ENCODE assay signal across 22 cellular contexts in genomic region chr11:118068206-118068944, GRCh38. TPM values are rescaled to one million over a fixed set of nuclear protein-coding genes. Genes with fewer than 3 reads are reported as not detected.
DNase-seq lines count a peak whose midpoint lies in the region; ATAC-seq and TF ChIP-seq lines count a peak whose summit lies in the region.
"Had no signal": no experiment of that assay in that cellular context is flagged by ENCODE, and none has a peak within 500 bp of the region (broad histone marks: within the 10 kb centered on the region; RNA-seq: fewer than 3 reads in every experiment).

No MANE protein-coding gene starts in this region.

- no peaks in the 10 kb centered on the region for H4K20me1 ChIP-seq in DND-41 (ENCODE audit: insufficient read depth, low read length)

- H3K9me3 ChIP-seq in DND-41 (ENCODE audit: insufficient read depth, low read length, severe bottlenecking): no peaks in the 10 kb centered on the region
- H3K9me3 ChIP-seq: neutrophil, right atrium auricular region, SJCRH30, upper lobe of right lung had no signal

- H3K4me3 ChIP-seq in DND-41 (ENCODE audit: low read depth in 1 of 2, low read length in 2 of 2): no peak overlapping the region
- H3K4me3 ChIP-seq: right atrium auricular region, SJCRH30, upper lobe of right lung had no signal

- DNase-seq in DND-41: no peak
- peak; percentile 55 for DNase-seq in KBM-7
- DNase-seq in glutamatergic neuron: peak; percentile 54
- DNase-seq in nephron progenitor cell: peak; percentile 47
- no peak for DNase-seq in naive thymus-derived CD8-positive, alpha-beta T cell
- no peak for DNase-seq in stimulated activated CD4-positive, alpha-beta T cell treated with anti-CD3 and anti-CD28 coated beads, Interleukin-12 subunit alpha, Interleukin-12 subunit beta, amount 100 ng/mL, for 4 hours
- DNase-seq in NCI-H524 (lab: John Stamatoyannopoulos, UW): no peak
- DNase-seq: activated B cell treated with CpG ODN at 0.5 μM for 24 hours; activated naive CD8-positive, alpha-beta T cell treated with anti-CD3 and anti-CD28 coated beads, Interleukin-2, amount 10 ng/mL, durations not matched to agents 7 days and 5 days; activated T-cell treated with anti-CD3 and anti-CD28 coated beads, Interleukin-2, amount 50 U/mL, for 72 hours; brain microvascular endothelial cell; NCI-H1092; NCI-H2107; NCI-H526 treated with DMSO at 0.1 percent for 48 hours; SJCRH30; stimulated activated naive CD4-positive, alpha-beta T cell treated with Interleukin-2 at 50 U/mL for 16 hours; upper lobe of right lung had no signal

- no peaks in the 10 kb centered on the region for H3K4me1 ChIP-seq in DND-41 (ENCODE audit: insufficient read depth, low read length)
- H3K4me1 ChIP-seq: right atrium auricular region, SJCRH30, upper lobe of right lung had no signal

- H3K4me3 Mint-ChIP-seq in glutamatergic neuron (ENCODE audit: unreplicated experiment) (no peak overlapping the region), nephron progenitor cell (no peak overlapping the region)
- H3K4me3 Mint-ChIP-seq in naive thymus-derived CD8-positive, alpha-beta T cell: no peak overlapping the region
- H3K4me3 Mint-ChIP-seq: activated B cell treated with CpG ODN at 0.5 μM for 24 hours; activated naive CD8-positive, alpha-beta T cell treated with anti-CD3 and anti-CD28 coated beads, Interleukin-2, amount 10 ng/mL, durations not matched to agents 7 days and 5 days; activated T-cell treated with anti-CD3 and anti-CD28 coated beads, Interleukin-2, amount 50 U/mL, for 72 hours; T-helper 1 cell treated with Interleukin-12 subunit alpha and Interleukin-12 subunit beta and Interleukin-4 antibody, amounts not matched to agents 30 μg/mL and 1 μg/mL, for 36 hours had no signal

- in situ Hi-C loops in KBM-7 (cut with MboI; ENCODE audit: low pct_unique_long_range_greater_than_20kb, low sequenced_read_pairs): loop anchor here (25.0 kb wide), 1 partner anchor 231 kb away; no protein-coding TSS in a partner anchor

- peaks cover 5% of the 10 kb centered on the region for H3K27me3 ChIP-seq in DND-41 (ENCODE audit: insufficient read depth, low read length, poor library complexity)
- H3K27me3 ChIP-seq: brain microvascular endothelial cell, neutrophil, right atrium auricular region, SJCRH30, upper lobe of right lung had no signal

- peak; percentile 3 for TF ChIP-seq CTCF in DND-41 (IDR thresholded peaks at IDR 0.05; ENCODE audit: borderline replicate concordance, extremely low read depth, low read length, poor library complexity, severe bottlenecking)
- TF ChIP-seq CTCF in glutamatergic neuron (IDR thresholded peaks at IDR 0.05; ENCODE audit: partially characterized antibody, unreplicated experiment): peak; percentile 24
- TF ChIP-seq CTCF in nephron progenitor cell (IDR thresholded peaks at IDR 0.05): peak; percentile 36

- H3K36me3 Mint-ChIP-seq in glutamatergic neuron (ENCODE audit: unreplicated experiment) (no peaks in the 10 kb centered on the region), nephron progenitor cell (ENCODE audit: low read depth) (no peaks in the 10 kb centered on the region)
- H3K36me3 Mint-ChIP-seq in naive thymus-derived CD8-positive, alpha-beta T cell: no peaks in the 10 kb centered on the region
- H3K36me3 Mint-ChIP-seq: activated naive CD8-positive, alpha-beta T cell treated with anti-CD3 and anti-CD28 coated beads, Interleukin-2, amount 10 ng/mL, durations not matched to agents 7 days and 5 days had no signal

- H3K9me3 Mint-ChIP-seq in glutamatergic neuron (ENCODE audit: unreplicated experiment): no peaks in the 10 kb centered on the region
- no peaks in the 10 kb centered on the region for H3K9me3 Mint-ChIP-seq in nephron progenitor cell
- no peaks in the 10 kb centered on the region for H3K9me3 Mint-ChIP-seq in naive thymus-derived CD8-positive, alpha-beta T cell
- H3K9me3 Mint-ChIP-seq: activated B cell treated with CpG ODN at 0.5 μM for 24 hours; activated naive CD8-positive, alpha-beta T cell treated with anti-CD3 and anti-CD28 coated beads, Interleukin-2, amount 10 ng/mL, durations not matched to agents 7 days and 5 days; activated T-cell treated with anti-CD3 and anti-CD28 coated beads, Interleukin-2, amount 50 U/mL, for 72 hours; T-helper 1 cell treated with Interleukin-12 subunit alpha and Interleukin-12 subunit beta and Interleukin-4 antibody, amounts not matched to agents 30 μg/mL and 1 μg/mL, for 36 hours had no signal

- no peak overlapping the region for H3K4me2 ChIP-seq in DND-41 (ENCODE audit: insufficient read depth, low read length)

- H3K36me3 ChIP-seq in DND-41 (ENCODE audit: insufficient read depth, low read length): no peaks in the 10 kb centered on the region
- H3K36me3 ChIP-seq: brain microvascular endothelial cell, neutrophil, right atrium auricular region, SJCRH30, upper lobe of right lung had no signal

- ATAC-seq in DND-41 (ENCODE audit: insufficient read depth, low read depth): no peak
- ATAC-seq in naive thymus-derived CD8-positive, alpha-beta T cell: no peak
- ATAC-seq: activated T-cell treated with anti-CD3 and anti-CD28 coated beads, Interleukin-2, amount 50 U/mL, for 72 hours; upper lobe of right lung had no signal

- POLR2A ChIA-PET in naive thymus-derived CD8-positive, alpha-beta T cell (lab: Charles Lee): no interaction called here

- no peaks in the 10 kb centered on the region for H3K79me2 ChIP-seq in DND-41 (ENCODE audit: insufficient read depth, low read length)

- no peak overlapping the region for H3K27ac Mint-ChIP-seq in glutamatergic neuron (ENCODE audit: unreplicated experiment)
- no peak overlapping the region for H3K27ac Mint-ChIP-seq in nephron progenitor cell
- no peak overlapping the region for H3K27ac Mint-ChIP-seq in naive thymus-derived CD8-positive, alpha-beta T cell
- H3K27ac Mint-ChIP-seq: activated B cell treated with CpG ODN at 0.5 μM for 24 hours; activated naive CD8-positive, alpha-beta T cell treated with anti-CD3 and anti-CD28 coated beads, Interleukin-2, amount 10 ng/mL, durations not matched to agents 7 days and 5 days; activated T-cell treated with anti-CD3 and anti-CD28 coated beads, Interleukin-2, amount 50 U/mL, for 72 hours; T-helper 1 cell treated with Interleukin-12 subunit alpha and Interleukin-12 subunit beta and Interleukin-4 antibody, amounts not matched to agents 30 μg/mL and 1 μg/mL, for 36 hours had no signal

- H3K4me1 Mint-ChIP-seq in glutamatergic neuron (ENCODE audit: low read depth, unreplicated experiment) (peaks cover 6% of the 10 kb centered on the region), nephron progenitor cell (peaks cover 10% of the 10 kb centered on the region)
- H3K4me1 Mint-ChIP-seq in naive thymus-derived CD8-positive, alpha-beta T cell: no peaks in the 10 kb centered on the region
- H3K4me1 Mint-ChIP-seq: activated B cell treated with CpG ODN at 0.5 μM for 24 hours had no signal

- H3K27ac ChIP-seq in DND-41 (ENCODE audit: low read length): no peak overlapping the region
- H3K27ac ChIP-seq: brain microvascular endothelial cell, neutrophil, right atrium auricular region, SJCRH30, upper lobe of right lung had no signal

- H3K9ac ChIP-seq in DND-41 (ENCODE audit: low read depth, low read length): no peak overlapping the region

- H3K27me3 Mint-ChIP-seq in glutamatergic neuron (ENCODE audit: unreplicated experiment): peaks cover 2% of the 10 kb centered on the region
- H3K27me3 Mint-ChIP-seq in nephron progenitor cell (ENCODE audit: low read depth, poor library complexity): peaks cover 19% of the 10 kb centered on the region
- peaks cover 0 to 10% (median 0%) of the 10 kb centered on the region in 5 donors for H3K27me3 Mint-ChIP-seq in naive thymus-derived CD8-positive, alpha-beta T cell

- H2AFZ ChIP-seq in DND-41 (ENCODE audit: low read depth, low read length): no peak overlapping the region

RNA-seq across cellular contexts. Expression of gene TMPRSS4, which starts 8.5 kb away (rescaled TPM):
- total RNA-seq in glutamatergic neuron (ENCODE audit: unreplicated experiment): not detected
- total RNA-seq in naive thymus-derived CD8-positive, alpha-beta T cell: not detected
- polyA plus RNA-seq in naive thymus-derived CD8-positive, alpha-beta T cell: not detected
- total RNA-seq: activated B cell treated with CpG ODN at 0.5 μM for 24 hours, dermis microvascular lymphatic vessel endothelial cell, glomerular endothelial cell, right atrium auricular region, SJCRH30 had no signal

RNA-seq across cellular contexts. Expression of gene SMIM35, which starts 18.4 kb away (rescaled TPM):
- not detected for total RNA-seq in glutamatergic neuron (ENCODE audit: unreplicated experiment)
- under 1 TPM; 0.70 to 0.91 TPM for total RNA-seq in naive thymus-derived CD8-positive, alpha-beta T cell
- polyA plus RNA-seq in naive thymus-derived CD8-positive, alpha-beta T cell: under 1 TPM; 0.15 to 0.68 (median 0.60) TPM
- total RNA-seq: dermis microvascular lymphatic vessel endothelial cell, right atrium auricular region, SJCRH30, upper lobe of right lung had no signal

Comparison
In these comparisons a context has a peak if more than half of its experiments do, and no peak if none do; other contexts are left out.
1. DNase-seq: peak in KBM-7 (single experiment), glutamatergic neuron (single experiment) and nephron progenitor cell (single experiment); none in DND-41 (single experiment), naive thymus-derived CD8-positive, alpha-beta T cell (0 of 10), stimulated activated CD4-positive, alpha-beta T cell treated with anti-CD3 and anti-CD28 coated beads, Interleukin-12 subunit alpha, Interleukin-12 subunit beta, amount 100 ng/mL, for 4 hours (single experiment) and NCI-H524 (0 of 2).
2. Peak in every context shown above with its lines, with median percentiles within 50 percentile points of each other: CTCF ChIP-seq.